Comparison of ENCODE assay signal across 8 cellular contexts in the genomic region with DNA sequence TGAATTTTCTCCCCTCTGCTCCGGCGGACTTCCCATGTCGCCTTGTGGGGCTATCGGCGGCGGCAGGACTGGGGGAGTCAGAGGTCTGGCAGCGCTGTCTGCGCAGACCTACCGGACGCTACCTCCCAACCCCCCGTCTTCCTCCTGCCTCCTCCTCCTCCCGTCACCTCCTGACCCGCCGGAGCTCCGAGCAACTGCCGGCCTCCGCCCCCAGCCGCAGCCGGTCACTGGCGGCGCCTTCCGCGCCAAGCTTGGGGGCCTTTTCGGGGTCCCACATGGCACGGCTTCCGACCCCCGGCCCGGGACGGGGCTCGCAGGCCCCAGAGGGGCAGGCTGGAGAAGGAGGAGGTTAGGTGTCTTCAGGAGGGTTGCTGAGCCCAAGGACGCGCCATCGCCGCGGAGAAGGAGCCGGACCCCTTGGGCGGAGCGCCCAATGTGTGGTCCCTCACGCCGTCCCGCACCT. TPM values are rescaled to one million over a fixed set of nuclear protein-coding genes. Genes with fewer than 3 reads are reported as not detected.
DNase-seq lines count a peak whose midpoint lies in the region; ATAC-seq, FAIRE-seq and TF ChIP-seq lines count a peak whose summit lies in the region.
"Not testable (repeated sequence)": the region's sequence is repeated elsewhere in the genome, so short reads cannot be mapped to it uniquely, and the experiment has no call there.

No MANE protein-coding gene starts in this region.

- H3K4me3 ChIP-seq in astrocyte of the cerebellum (ENCODE audit: low read depth, low read length), result peak overlapping the region; percentile 91
- H3K4me3 ChIP-seq in heart left ventricle, result peak overlapping the region; percentile 61 to 85 (median 70)
- peak overlapping the region; percentile 7 to 58 (median 24) for H3K4me3 ChIP-seq in thyroid gland (replicated peaks in 1 of 3)

- intact Hi-C loops in heart left ventricle (cut with DNase I), result loop anchor here in 3 of 10 donors (5.0 to 10.0 kb wide), 6 partner anchors 40 to 325 kb away; partner anchors contain the start of genes NBEAL1 (in 2 of the 3), CYP20A1 (in 1 of the 3) and ICA1L (in 1 of the 3)
- intact Hi-C loops in thyroid gland (cut with DNase I), result not testable (repeated sequence)

- H3K27me3 Mint-ChIP-seq in T-helper 1 cell treated with Interleukin-12 subunit alpha and Interleukin-12 subunit beta and Interleukin-4 antibody, amounts not matched to agents 30 μg/mL and 1 μg/mL, for 36 hours (ENCODE audit: low read depth); nephron (ENCODE audit: low read depth): not testable (repeated sequence)

- H3K4me3 Mint-ChIP-seq in T-helper 1 cell treated with Interleukin-12 subunit alpha and Interleukin-12 subunit beta and Interleukin-4 antibody, amounts not matched to agents 30 μg/mL and 1 μg/mL, for 36 hours, result peak overlapping the region; percentile 98
- H3K4me3 Mint-ChIP-seq in nephron, result peak overlapping the region; percentile 95 to 99 (median 98)

- in situ Hi-C loops in astrocyte of the cerebellum (cut with HindIII; ENCODE audit: low sequenced_read_pairs), result not testable (repeated sequence)

- peak overlapping the region; percentile 98 for H3K27ac Mint-ChIP-seq in T-helper 1 cell treated with Interleukin-12 subunit alpha and Interleukin-12 subunit beta and Interleukin-4 antibody, amounts not matched to agents 30 μg/mL and 1 μg/mL, for 36 hours
- peak overlapping the region; percentile 97 to 99 (median 99) for H3K27ac Mint-ChIP-seq in nephron

- peaks cover 0 to 29% (median 17%) of the 10 kb centered on the region in 12 donors for H3K4me1 ChIP-seq in heart left ventricle
- not testable (repeated sequence) for H3K4me1 ChIP-seq in thyroid gland

- H3K4me1 Mint-ChIP-seq in T-helper 1 cell treated with Interleukin-12 subunit alpha and Interleukin-12 subunit beta and Interleukin-4 antibody, amounts not matched to agents 30 μg/mL and 1 μg/mL, for 36 hours (ENCODE audit: low read depth), result peaks cover 16% of the 10 kb centered on the region
- peaks cover 17% of the 10 kb centered on the region for H3K4me1 Mint-ChIP-seq in nephron

- not testable (repeated sequence) for H3K36me3 ChIP-seq in heart left ventricle, thyroid gland

- not testable (repeated sequence) for TF ChIP-seq CTCF in astrocyte of the cerebellum (IDR thresholded peaks at IDR 0.05; ENCODE audit: low read depth, low read length, missing control alignments); heart left ventricle (IDR thresholded peaks at IDR 0.05); nephron (IDR thresholded peaks at IDR 0.05; ENCODE audit: unreplicated experiment in 3 of 3); thyroid gland (IDR thresholded peaks at IDR 0.05)

- 0% methylated on average over 3 to 16 of the region's 41 CpGs; no CpG with 5 or more reads in 1 of the 4 donors for WGBS in heart left ventricle, 4 donors
- 2% methylated on average over 13 of the region's 41 CpGs; no CpG with 5 or more reads in 1 of the 2 donors for WGBS in thyroid gland, 2 donors

- not testable (repeated sequence) for FAIRE-seq in GM12892 (lab: Jason Lieb, UNC)

- H3K9me3 ChIP-seq in heart left ventricle, thyroid gland: not testable (repeated sequence)

- H3K27me3 ChIP-seq in heart left ventricle, thyroid gland: not testable (repeated sequence)

- H3K9me3 Mint-ChIP-seq in T-helper 1 cell treated with Interleukin-12 subunit alpha and Interleukin-12 subunit beta and Interleukin-4 antibody, amounts not matched to agents 30 μg/mL and 1 μg/mL, for 36 hours; nephron: not testable (repeated sequence)

- H3K27ac ChIP-seq in heart left ventricle, result peak overlapping the region; percentile 71 to 98 (median 86)
- H3K27ac ChIP-seq in thyroid gland, result peak overlapping the region; percentile 54 to 94 (median 89)

- ATAC-seq in GM21786 (IDR thresholded peaks at IDR 0.05; ENCODE audit: unreplicated experiment) (peak; percentile 44), HG03432 (IDR thresholded peaks at IDR 0.05; ENCODE audit: unreplicated experiment) (peak; percentile 73), heart left ventricle (peak; percentile 66 to 92 (median 89))

- not testable (repeated sequence) for H3K36me3 Mint-ChIP-seq in T-helper 1 cell treated with Interleukin-12 subunit alpha and Interleukin-12 subunit beta and Interleukin-4 antibody, amounts not matched to agents 30 μg/mL and 1 μg/mL, for 36 hours (ENCODE audit: low read depth)
- peaks cover 19% of the 10 kb centered on the region for H3K36me3 Mint-ChIP-seq in nephron (ENCODE audit: low read depth)

- TF ChIP-seq POLR2A in GM12892 (IDR thresholded peaks at IDR 0.05; ENCODE audit: low read depth, low read length), result peak; percentile 52; the same call in 1 of the 2 replicates
- TF ChIP-seq POLR2A in heart left ventricle (IDR thresholded peaks at IDR 0.05); thyroid gland (IDR thresholded peaks at IDR 0.05): not testable (repeated sequence)

- not testable (repeated sequence) for DNase-seq in GM12892 (ENCODE audit: insufficient read length); astrocyte of the cerebellum (ENCODE audit: low read depth); heart left ventricle; thyroid gland

RNA-seq across cellular contexts. Expression of gene CARF, which starts 0.3 kb away (rescaled TPM):
- polyA plus RNA-seq in GM12892 (2012; ENCODE audit: missing spikeins), result 6.5 TPM
- total RNA-seq in heart left ventricle (10 to 100 TPM in 2 of 9 donors, 1 to 10 TPM in 7; 2.2 to 12.2 (median 7.4) TPM), thyroid gland (10 to 100 TPM; 24.7 to 56.3 (median 36.4) TPM)
- 1 to 10 TPM in 1 of 2 donors, under 1 TPM in 1; 0.79 to 2.3 TPM for polyA plus RNA-seq in heart left ventricle

RNA-seq across cellular contexts. Expression of gene WDR12, which starts 0.9 kb away (rescaled TPM):
- 85.9 TPM for polyA plus RNA-seq in GM12892 (2012; ENCODE audit: missing spikeins)
- total RNA-seq in heart left ventricle, result 10 to 100 TPM; 12.9 to 56.3 (median 42.3) TPM
- polyA plus RNA-seq in heart left ventricle, result 10 to 100 TPM; 17.3 to 23.2 TPM
- 10 to 100 TPM in 1 of 4 donors, 1 to 10 TPM in 3; 7.2 to 12.1 (median 7.7) TPM for total RNA-seq in thyroid gland

RNA-seq across cellular contexts. Expression of gene ICA1L, which starts 40.8 kb away (rescaled TPM):
- 3.0 TPM for polyA plus RNA-seq in GM12892 (2012; ENCODE audit: missing spikeins)
- total RNA-seq in heart left ventricle, result 1 to 10 TPM; 4.1 to 9.2 (median 6.1) TPM
- 1 to 10 TPM; 1.5 to 2.1 TPM for polyA plus RNA-seq in heart left ventricle
- 10 to 100 TPM; 12.1 to 35.7 (median 17.5) TPM for total RNA-seq in thyroid gland

Comparison
In these comparisons a context has a peak if more than half of its experiments do, and no peak if none do; other contexts are left out.
1. H3K4me3 ChIP-seq: peak in every context shown above with its lines; median percentile 91 in astrocyte of the cerebellum; 70 in heart left ventricle; 24 in thyroid gland.